14 cellular contexts compared by ENCODE assay signal in the genomic region with DNA sequence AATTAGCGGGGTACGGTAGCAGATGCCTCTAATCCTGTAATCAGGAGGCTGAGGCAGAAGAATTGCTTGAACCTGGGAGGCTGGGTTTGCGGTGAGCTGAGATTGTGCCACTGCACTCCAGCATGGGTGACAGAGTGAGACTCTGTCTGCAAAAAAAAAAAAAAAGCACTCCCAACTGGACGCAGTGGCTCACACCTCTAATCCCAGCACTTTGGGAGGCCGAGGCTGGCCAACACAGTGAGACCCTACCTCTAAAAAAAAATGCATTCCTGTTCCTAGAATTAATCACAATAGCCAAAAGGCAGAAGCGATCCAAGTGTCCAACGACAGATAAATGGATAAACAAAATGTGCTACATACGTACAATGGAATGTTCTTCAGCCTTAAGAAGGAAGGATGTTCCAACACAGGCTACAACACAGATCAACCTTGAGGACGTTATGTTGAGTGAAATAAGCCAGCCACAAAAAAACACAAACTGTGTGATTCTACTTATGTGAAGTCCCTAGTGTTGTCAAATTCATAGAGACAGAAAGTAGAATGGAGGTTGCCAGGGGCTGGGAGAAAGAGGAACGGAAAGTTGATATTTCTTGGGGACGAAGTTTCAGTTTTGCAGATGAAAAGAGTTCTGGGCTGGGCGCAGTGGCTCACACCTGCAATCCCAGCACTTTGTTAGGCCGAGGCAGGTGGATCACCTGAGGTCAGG. TPM values are rescaled to one million over a fixed set of nuclear protein-coding genes. Genes with fewer than 3 reads are reported as not detected.
A peak's percentile ranks its signal among the peaks of the same experiment; 100 is the strongest.
DNase-seq lines count a peak whose midpoint lies in the region; ATAC-seq, FAIRE-seq and TF ChIP-seq lines count a peak whose summit lies in the region.
"Had no signal": no experiment of that assay in that cellular context is flagged by ENCODE, and none has a peak within 500 bp of the region (broad histone marks: within the 10 kb centered on the region; RNA-seq: fewer than 3 reads in every experiment).

No MANE protein-coding gene starts in this region.

- H3K27ac ChIP-seq in BLaER1, result peak overlapping the region; percentile 98; the same call in 1 of the 2 replicates
- no peak overlapping the region for H3K27ac ChIP-seq in kidney (ENCODE audit: low read depth in 2 of 2, low read length in 2 of 2)

- FAIRE-seq in GM18507 (lab: Jason Lieb, UNC) (peak; percentile 96), kidney (lab: Jason Lieb, UNC) (no peak)
- FAIRE-seq: HTR-8/SVneo had no signal

- intact Hi-C loops in kidney (cut with DNase I), result no loop called here

- no peaks in the 10 kb centered on the region for H4K20me1 ChIP-seq in BLaER1

- TF ChIP-seq CTCF in kidney (IDR thresholded peaks at IDR 0.05; ENCODE audit: borderline replicate concordance, extremely low read depth, insufficient read depth), result no peak

- peak; percentile 51 for ATAC-seq in HG03280 (IDR thresholded peaks at IDR 0.05; ENCODE audit: unreplicated experiment)
- no peak for ATAC-seq in activated naive CD4-positive, alpha-beta T cell treated with anti-CD3 and anti-CD28 coated beads, Interleukin-2, amount 50 U/mL, for 72 hours
- no peak for ATAC-seq in GM21367 (IDR thresholded peaks at IDR 0.05; ENCODE audit: unreplicated experiment)

- no peak overlapping the region for H3K9ac ChIP-seq in BLaER1
- no peak overlapping the region for H3K9ac ChIP-seq in kidney (ENCODE audit: low read length in 2 of 2)

- H3K36me3 Mint-ChIP-seq in activated naive CD4-positive, alpha-beta T cell treated with anti-CD3 and anti-CD28 coated beads, Interleukin-2, amount 50 U/mL, for 72 hours, result peaks cover 11 to 26% of the 10 kb centered on the region in 2 donors
- H3K36me3 Mint-ChIP-seq: mesothelial cell of epicardium had no signal

- no peaks in the 10 kb centered on the region for H3K9me3 Mint-ChIP-seq in activated naive CD4-positive, alpha-beta T cell treated with anti-CD3 and anti-CD28 coated beads, Interleukin-2, amount 50 U/mL, for 72 hours
- H3K9me3 Mint-ChIP-seq: mesothelial cell of epicardium had no signal

- H3K4me1 ChIP-seq in BLaER1 (peaks cover 92% of the 10 kb centered on the region), kidney (ENCODE audit: control insufficient read depth in 1 of 2, insufficient read depth in 1 of 2, low read depth in 1 of 2, low read length in 2 of 2) (peaks cover 0 to 7% of the 10 kb centered on the region in 2 donors)

- DNase-seq in GM18507 (ENCODE audit: extremely low spot score, insufficient read length, low read depth), result no peak
- no peak for DNase-seq in activated naive CD4-positive, alpha-beta T cell treated with anti-CD3 and anti-CD28 coated beads, Interleukin-2, amount 50 U/mL, for 72 hours (ENCODE audit: low spot score in 2 of 2)
- no peak for DNase-seq in iPS-NIHi11 (ENCODE audit: low spot score)
- no peak for DNase-seq in D341Med (ENCODE audit: low spot score)
- no peak for DNase-seq in kidney
- DNase-seq: HCEC 1CT, NCI-H2081 treated with DMSO at 0.1 percent for 48 hours, SHP77 treated with DMSO at 0.1 percent for 48 hours had no signal

- H3K4me3 ChIP-seq in BLaER1 (no peak overlapping the region), kidney (ENCODE audit: low read length in 2 of 2) (no peak overlapping the region)
- H3K4me3 ChIP-seq: skin epidermis had no signal

- no peaks in the 10 kb centered on the region for H3K9me3 ChIP-seq in BLaER1
- H3K9me3 ChIP-seq in kidney (ENCODE audit: control insufficient read depth in 1 of 2, low read length in 2 of 2), result no peaks in the 10 kb centered on the region

- peak overlapping the region; percentile 53 for H3K4me2 ChIP-seq in BLaER1

- no peaks in the 10 kb centered on the region for H3K27me3 ChIP-seq in BLaER1

- H3K36me3 ChIP-seq in BLaER1 (peaks cover 24% of the 10 kb centered on the region), kidney (ENCODE audit: control insufficient read depth in 1 of 2, insufficient read depth in 2 of 2, low read length in 2 of 2) (no peaks in the 10 kb centered on the region)

- H3K27ac Mint-ChIP-seq in activated naive CD4-positive, alpha-beta T cell treated with anti-CD3 and anti-CD28 coated beads, Interleukin-2, amount 50 U/mL, for 72 hours, result peak overlapping the region; percentile 62 to 86
- H3K27ac Mint-ChIP-seq: mesothelial cell of epicardium had no signal

RNA-seq across cellular contexts. Expression of a gene that starts 13.8 kb away (rescaled TPM):
- 10 to 100 TPM; 23.0 to 45.7 TPM for total RNA-seq in activated naive CD4-positive, alpha-beta T cell treated with anti-CD3 and anti-CD28 coated beads, Interleukin-2, amount 50 U/mL, for 72 hours
- 6.1 TPM for total RNA-seq in kidney
- polyA plus RNA-seq in kidney (ENCODE audit: insufficient read depth, low read depth, low replicate concordance), result 1.6 TPM

RNA-seq across cellular contexts. Expression of a gene that starts 27.0 kb away (rescaled TPM):
- under 1 TPM; 0.14 to 0.37 TPM for total RNA-seq in activated naive CD4-positive, alpha-beta T cell treated with anti-CD3 and anti-CD28 coated beads, Interleukin-2, amount 50 U/mL, for 72 hours
- total RNA-seq in kidney, result 4.0 TPM
- 5.5 TPM for polyA plus RNA-seq in kidney (ENCODE audit: insufficient read depth, low read depth, low replicate concordance)
